In the genomic region with DNA sequence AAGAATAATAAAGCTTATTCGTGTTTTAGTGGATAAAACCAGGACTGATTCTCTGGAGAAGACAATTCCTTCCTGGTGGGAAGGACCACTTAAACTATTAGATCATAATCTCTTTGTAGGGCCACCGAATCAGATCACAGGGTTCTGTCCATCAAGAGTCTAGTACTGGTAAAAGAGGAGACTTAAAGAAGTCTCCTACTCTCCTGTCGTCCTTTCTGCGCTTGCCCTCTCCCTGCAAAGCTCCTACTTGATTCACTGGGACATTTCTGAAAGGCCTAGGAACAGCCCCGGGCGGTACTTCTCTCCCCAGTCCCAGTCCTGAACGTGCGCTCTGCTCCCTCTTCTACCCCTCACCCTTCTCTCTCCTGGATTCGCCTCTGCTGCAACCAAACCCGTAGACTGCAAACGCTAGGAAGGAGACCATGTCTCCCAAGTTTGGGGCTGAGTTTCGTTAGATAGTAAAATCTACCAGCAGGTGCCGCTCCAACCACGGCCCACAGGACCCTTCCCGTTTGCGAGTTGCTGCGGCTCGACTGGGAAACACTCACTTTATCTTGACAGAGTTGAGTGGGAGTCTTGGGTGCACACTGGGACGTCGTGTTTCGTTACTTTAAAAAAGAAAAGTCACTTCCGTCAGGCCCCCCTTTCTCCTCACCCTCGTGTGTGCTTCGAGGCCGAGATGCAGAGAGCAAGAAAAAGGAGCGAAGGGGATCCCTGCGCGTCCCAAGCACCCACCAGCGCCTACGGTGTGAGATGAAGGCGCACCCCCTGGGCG, we compare ENCODE assay signal across 8 cellular contexts. TPM values are rescaled to one million over a fixed set of nuclear protein-coding genes. Genes with fewer than 3 reads are reported as not detected.
DNase-seq lines count a peak whose midpoint lies in the region; ATAC-seq, FAIRE-seq and TF ChIP-seq lines count a peak whose summit lies in the region.

No MANE protein-coding gene starts in this region.

- CTCF ChIA-PET in AG04450 (lab: Charles Lee), result interaction anchor here (0.6 to 1.5 kb wide), 4 partner anchors 15 to 1307 kb away, joined by 3 to 5 read pairs (median 4); no protein-coding TSS in a partner anchor
- CTCF ChIA-PET in activated CD8-positive, alpha-beta T cell treated with anti-CD3 and anti-CD28 coated beads for 36 hours (lab: Charles Lee), result interaction anchor here (0.6 to 6.5 kb wide), 43 partner anchors 9 to 486 kb away, joined by 3 to 71 read pairs (median 4); a partner anchor contains a TSS

- H3K27ac Mint-ChIP-seq in activated CD8-positive, alpha-beta T cell treated with anti-CD3 and anti-CD28 coated beads for 36 hours, result no peak overlapping the region
- no peak overlapping the region for H3K27ac Mint-ChIP-seq in endothelial cell (ENCODE audit: unreplicated experiment)

- no peaks in the 10 kb centered on the region for H3K9me3 Mint-ChIP-seq in activated CD8-positive, alpha-beta T cell treated with anti-CD3 and anti-CD28 coated beads for 36 hours
- no peaks in the 10 kb centered on the region for H3K9me3 Mint-ChIP-seq in endothelial cell (ENCODE audit: unreplicated experiment)

- peak; percentile 77 for FAIRE-seq in H54 (lab: Jason Lieb, UNC)

- no peak overlapping the region for H3K27ac ChIP-seq in AG04450 (ENCODE audit: low read depth, low read length)

- DNase-seq in AG04450 (ENCODE audit: low read depth, low spot score) (no peak), H54 (ENCODE audit: insufficient read length, low spot score) (no peak), NCI-H526 treated with DMSO at 0.1 percent for 48 hours (lab: John Stamatoyannopoulos, UW) (peak; percentile 53), endothelial cell (ENCODE audit: low spot score) (peak; percentile 82), mucosa of descending colon (peak in 2 of 3 donors; percentile 48 to 62)
- DNase-seq in activated CD8-positive, alpha-beta T cell treated with anti-CD3 and anti-CD28 coated beads for 36 hours, result peak; percentile 87
- DNase-seq in stimulated activated CD8-positive, alpha-beta memory T cell treated with anti-CD3 and anti-CD28 coated beads, Interleukin-4, amount 100 ng/mL, for 4 hours (ENCODE audit: low read depth in 2 of 2, low spot score in 1 of 2), result peak; percentile 40 to 45

- H3K4me3 Mint-ChIP-seq in activated CD8-positive, alpha-beta T cell treated with anti-CD3 and anti-CD28 coated beads for 36 hours, result peak overlapping the region; percentile 61
- H3K4me3 Mint-ChIP-seq in endothelial cell (ENCODE audit: unreplicated experiment), result peak overlapping the region; percentile 85

- TF ChIP-seq POLR2A in H54 (IDR thresholded peaks at IDR 0.05; ENCODE audit: low read depth, low read length), result no peak

- H3K9me3 ChIP-seq in AG04450 (ENCODE audit: control insufficient read depth, insufficient read depth, low read length) (no peaks in the 10 kb centered on the region; the same call in 1 of the 2 replicates), mucosa of descending colon (no peaks in the 10 kb centered on the region)

- H3K27me3 ChIP-seq in AG04450 (ENCODE audit: control insufficient read depth, insufficient read depth, low read length), result peaks cover 27% of the 10 kb centered on the region

- intact Hi-C loops in activated CD8-positive, alpha-beta T cell treated with anti-CD3 and anti-CD28 coated beads for 36 hours (cut with micrococcal nuclease), result loop anchor here (5.0 kb wide), 4 partner anchors 63 to 158 kb away; no protein-coding TSS in a partner anchor
- intact Hi-C loops in mucosa of descending colon (cut with DNase I, micrococcal nuclease), result no loop called here

- H3K4me1 ChIP-seq in mucosa of descending colon (ENCODE audit: low read depth), result no peaks in the 10 kb centered on the region

- H3K27me3 Mint-ChIP-seq in activated CD8-positive, alpha-beta T cell treated with anti-CD3 and anti-CD28 coated beads for 36 hours, result peaks cover 50% of the 10 kb centered on the region
- H3K27me3 Mint-ChIP-seq in endothelial cell (ENCODE audit: unreplicated experiment), result peaks cover 2% of the 10 kb centered on the region

- H3K4me3 ChIP-seq in AG04450 (ENCODE audit: low read depth, low read length) (no peak overlapping the region), mucosa of descending colon (no peak overlapping the region)

- no peaks in the 10 kb centered on the region for H3K36me3 ChIP-seq in mucosa of descending colon (ENCODE audit: low read depth)

- POLR2A ChIA-PET in AG04450 (lab: Yijun Ruan, JAX), result no interaction called here
- POLR2A ChIA-PET in activated CD8-positive, alpha-beta T cell treated with anti-CD3 and anti-CD28 coated beads for 36 hours (lab: Charles Lee), result no interaction called here

- TF ChIP-seq CTCF in AG04450 (IDR thresholded peaks at IDR 0.05; ENCODE audit: low read depth, low read length), result peak; percentile 61
- TF ChIP-seq CTCF in activated CD8-positive, alpha-beta T cell treated with anti-CD3 and anti-CD28 coated beads for 36 hours (IDR thresholded peaks at IDR 0.05), result peak; percentile 83
- peak; percentile 53 for TF ChIP-seq CTCF in endothelial cell (IDR thresholded peaks at IDR 0.05; ENCODE audit: unreplicated experiment)
- TF ChIP-seq CTCF in mucosa of descending colon (IDR thresholded peaks at IDR 0.05), result no peak

- H3K4me1 Mint-ChIP-seq in activated CD8-positive, alpha-beta T cell treated with anti-CD3 and anti-CD28 coated beads for 36 hours (ENCODE audit: low read depth), result peaks cover 14% of the 10 kb centered on the region
- peaks cover 13% of the 10 kb centered on the region for H3K4me1 Mint-ChIP-seq in endothelial cell (ENCODE audit: unreplicated experiment)

- peak; percentile 80 for ATAC-seq in activated CD8-positive, alpha-beta T cell treated with anti-CD3 and anti-CD28 coated beads for 36 hours
- ATAC-seq in mucosa of descending colon, result peak; percentile 34
- ATAC-seq in HG03520 (IDR thresholded peaks at IDR 0.05; ENCODE audit: unreplicated experiment), result no peak

- peaks cover 2% of the 10 kb centered on the region for H3K36me3 Mint-ChIP-seq in activated CD8-positive, alpha-beta T cell treated with anti-CD3 and anti-CD28 coated beads for 36 hours (ENCODE audit: low read depth)
- no peaks in the 10 kb centered on the region for H3K36me3 Mint-ChIP-seq in endothelial cell (ENCODE audit: low read depth, unreplicated experiment)

RNA-seq across cellular contexts. Expression of a gene that starts 1.0 kb away (rescaled TPM):
- polyA plus RNA-seq in AG04450 (2011; rRNA removed), result not detected in 2 replicates
- polyA minus RNA-seq in AG04450 (2011; rRNA and poly(A)+ RNA removed), result not detected in 2 replicates
- total RNA-seq in activated CD8-positive, alpha-beta T cell treated with anti-CD3 and anti-CD28 coated beads for 36 hours, result not detected
- total RNA-seq in endothelial cell (ENCODE audit: unreplicated experiment) (not detected), mucosa of descending colon (not detected)

RNA-seq across cellular contexts. Expression of a gene that starts 21.5 kb away (rescaled TPM):
- 0.12 TPM in 1 of 2 replicates, not detected in the other for polyA plus RNA-seq in AG04450 (2011; rRNA removed)
- polyA minus RNA-seq in AG04450 (2011; rRNA and poly(A)+ RNA removed), result not detected in 2 replicates
- total RNA-seq in activated CD8-positive, alpha-beta T cell treated with anti-CD3 and anti-CD28 coated beads for 36 hours, result 10 to 100 TPM; 24.5 to 26.3 TPM
- 54.0 TPM for total RNA-seq in endothelial cell (ENCODE audit: unreplicated experiment)
- 1 to 10 TPM in 2 of 3 donors, under 1 TPM in 1; 0.43 to 4.0 (median 1.1) TPM for total RNA-seq in mucosa of descending colon

RNA-seq across cellular contexts. Expression of a gene that starts 30.9 kb away (rescaled TPM):
- polyA plus RNA-seq in AG04450 (2011; rRNA removed), result not detected in 2 replicates
- not detected in 2 replicates for polyA minus RNA-seq in AG04450 (2011; rRNA and poly(A)+ RNA removed)
- not detected for total RNA-seq in activated CD8-positive, alpha-beta T cell treated with anti-CD3 and anti-CD28 coated beads for 36 hours
- total RNA-seq in endothelial cell (ENCODE audit: unreplicated experiment) (0.23 TPM), mucosa of descending colon (under 1 TPM in 2 of 3 donors, not detected in 1; 0.14 to 0.19 TPM)

RNA-seq across cellular contexts. Expression of a gene that starts 46.1 kb away (rescaled TPM):
- polyA plus RNA-seq in AG04450 (2011; rRNA removed), result not detected in 2 replicates
- not detected in 2 replicates for polyA minus RNA-seq in AG04450 (2011; rRNA and poly(A)+ RNA removed)
- total RNA-seq in activated CD8-positive, alpha-beta T cell treated with anti-CD3 and anti-CD28 coated beads for 36 hours, result not detected
- total RNA-seq in endothelial cell (ENCODE audit: unreplicated experiment) (0.74 TPM), mucosa of descending colon (under 1 TPM in 2 of 3 donors, not detected in 1; 0.19 to 0.61 TPM)

Comparison
In these comparisons a context has a peak if more than half of its experiments do, and no peak if none do; other contexts are left out.
1. DNase-seq: peak in NCI-H526 treated with DMSO at 0.1 percent for 48 hours (single experiment), activated CD8-positive, alpha-beta T cell treated with anti-CD3 and anti-CD28 coated beads for 36 hours (single experiment), endothelial cell (single experiment), mucosa of descending colon (2 of 3) and stimulated activated CD8-positive, alpha-beta memory T cell treated with anti-CD3 and anti-CD28 coated beads, Interleukin-4, amount 100 ng/mL, for 4 hours (2 of 2); none in AG04450 (single experiment) and H54 (single experiment).
2. RNA of a gene that starts 21.5 kb away (total RNA-seq): 54.0 TPM in endothelial cell (single experiment) and 24.5 to 26.3 TPM in activated CD8-positive, alpha-beta T cell treated with anti-CD3 and anti-CD28 coated beads for 36 hours; 0.43 to 4.0 TPM in mucosa of descending colon; every median in the first group is over 4 times any median in the second.